9 cellular contexts compared by ENCODE assay signal in the genomic region with DNA sequence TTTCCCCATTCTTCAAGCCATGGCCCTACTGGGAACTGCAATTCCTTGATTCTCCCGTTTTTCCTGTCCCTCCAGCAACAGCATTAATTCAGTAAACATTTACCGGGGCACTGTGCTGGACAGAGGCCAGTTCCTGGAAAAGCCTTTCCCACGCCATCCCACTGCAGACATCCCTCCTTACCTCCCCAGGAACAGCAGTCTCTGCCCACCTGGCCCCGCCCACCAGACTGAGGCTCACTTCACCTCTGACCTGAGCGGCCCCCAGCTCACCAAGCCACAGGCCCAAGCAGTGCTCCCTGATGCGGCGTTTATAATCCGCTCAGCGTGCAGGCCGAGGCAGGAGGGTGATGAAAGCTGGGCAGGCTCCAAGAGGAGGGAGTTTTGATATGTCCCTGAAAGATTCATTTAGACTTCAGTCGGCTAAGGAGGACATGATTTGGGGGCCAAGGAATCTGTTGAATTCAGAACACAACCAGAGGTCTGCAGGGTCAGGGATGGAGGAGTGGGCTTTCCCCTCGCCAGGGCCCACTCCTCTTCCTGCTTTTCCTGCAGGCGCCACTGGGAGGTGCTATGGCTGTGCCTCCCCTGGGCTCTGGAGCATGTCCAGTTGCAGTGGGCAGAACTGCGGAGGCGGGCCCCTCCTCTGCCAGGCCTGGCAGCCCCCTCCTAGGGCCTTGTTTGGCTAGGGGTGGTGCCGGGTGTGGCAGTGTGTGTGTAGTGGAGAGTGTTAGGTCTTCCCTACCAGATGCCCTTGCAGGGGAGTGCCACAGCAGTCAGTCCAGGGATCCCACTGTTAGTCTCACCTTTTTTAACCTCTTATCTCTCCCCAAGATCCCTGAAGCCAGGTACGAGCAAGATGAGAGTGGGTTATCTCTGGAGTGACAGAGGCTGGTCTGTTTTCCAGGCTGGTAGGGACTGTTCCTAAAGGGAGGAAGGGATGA. TPM values are rescaled to one million over a fixed set of nuclear protein-coding genes. Genes with fewer than 3 reads are reported as not detected.
A peak's percentile ranks its signal among the peaks of the same experiment; 100 is the strongest.
DNase-seq lines count a peak whose midpoint lies in the region; ATAC-seq and TF ChIP-seq lines count a peak whose summit lies in the region.
"Had no signal": no experiment of that assay in that cellular context is flagged by ENCODE, and none has a peak within 500 bp of the region (broad histone marks: within the 10 kb centered on the region; RNA-seq: fewer than 3 reads in every experiment).

No MANE protein-coding gene starts in this region.

- peaks cover 10% of the 10 kb centered on the region for H3K27me3 Mint-ChIP-seq in nephron progenitor cell (ENCODE audit: low read depth, poor library complexity)
- H3K27me3 Mint-ChIP-seq in activated T-helper 1 cell treated with anti-CD3 and anti-CD28 coated beads, Interleukin-12 subunit alpha, Interleukin-12 subunit beta, Interleukin-2, Interleukin-4 antibody, amounts not matched to agents 30 ng/mL and 10 ng/mL and 1 ng/mL, durations not matched to agents 14 hours and 24 hours and 36 hours (ENCODE audit: insufficient read depth), result no peaks in the 10 kb centered on the region
- H3K27me3 Mint-ChIP-seq: stimulated activated naive CD8-positive, alpha-beta T cell treated with anti-CD3 and anti-CD28 coated beads, Interleukin-15, Interleukin-2, amounts not matched to agents 100 ng/mL and 50 ng/mL, for 24 hours had no signal

- DNase-seq in BJ (ENCODE audit: low read depth), result no peak
- no peak for DNase-seq in MM.1S
- DNase-seq in erythroblast (lab: John Stamatoyannopoulos, UW), result peak; percentile 25 to 35
- peak; percentile 65 for DNase-seq in nephron progenitor cell
- no peak for DNase-seq in activated T-helper 1 cell treated with anti-CD3 and anti-CD28 coated beads, Interleukin-12 subunit alpha, Interleukin-12 subunit beta, Interleukin-2, Interleukin-4 antibody, amounts not matched to agents 30 ng/mL and 10 ng/mL and 1 ng/mL, durations not matched to agents 14 hours and 24 hours and 36 hours (ENCODE audit: low spot score)
- no peak for DNase-seq in COLO829 (ENCODE audit: low spot score)

- no peaks in the 10 kb centered on the region for H3F3A ChIP-seq in MM.1S (ENCODE audit: insufficient read depth, low read length)

- intact Hi-C loops in activated T-helper 1 cell treated with anti-CD3 and anti-CD28 coated beads, Interleukin-12 subunit alpha, Interleukin-12 subunit beta, Interleukin-2, Interleukin-4 antibody, amounts not matched to agents 30 ng/mL and 10 ng/mL and 1 ng/mL, durations not matched to agents 14 hours and 24 hours and 36 hours (cut with micrococcal nuclease), result no loop called here

- peak overlapping the region; percentile 64 for H3K4me3 Mint-ChIP-seq in nephron progenitor cell
- H3K4me3 Mint-ChIP-seq in activated T-helper 1 cell treated with anti-CD3 and anti-CD28 coated beads, Interleukin-12 subunit alpha, Interleukin-12 subunit beta, Interleukin-2, Interleukin-4 antibody, amounts not matched to agents 30 ng/mL and 10 ng/mL and 1 ng/mL, durations not matched to agents 14 hours and 24 hours and 36 hours, result no peak overlapping the region
- H3K4me3 Mint-ChIP-seq: stimulated activated naive CD8-positive, alpha-beta T cell treated with anti-CD3 and anti-CD28 coated beads, Interleukin-15, Interleukin-2, amounts not matched to agents 100 ng/mL and 50 ng/mL, for 24 hours had no signal

- H3K36me3 ChIP-seq in BJ (ENCODE audit: control insufficient read depth, insufficient read depth, low read length), result peaks cover 17% of the 10 kb centered on the region
- no peaks in the 10 kb centered on the region for H3K36me3 ChIP-seq in MM.1S (replicated peaks; ENCODE audit: insufficient read depth, low read length)

- ATAC-seq in HG03039 (IDR thresholded peaks at IDR 0.05; ENCODE audit: unreplicated experiment) (no peak), HG03097 (IDR thresholded peaks at IDR 0.05; ENCODE audit: low FRiP score, unreplicated experiment) (no peak)

- H3K4me3 ChIP-seq in BJ (ENCODE audit: low read depth, low read length) (no peak overlapping the region; the same call in 1 of the 2 replicates), MM.1S (ENCODE audit: low read length) (no peak overlapping the region)

- H3K9me3 Mint-ChIP-seq in nephron progenitor cell, result no peaks in the 10 kb centered on the region
- no peaks in the 10 kb centered on the region for H3K9me3 Mint-ChIP-seq in activated T-helper 1 cell treated with anti-CD3 and anti-CD28 coated beads, Interleukin-12 subunit alpha, Interleukin-12 subunit beta, Interleukin-2, Interleukin-4 antibody, amounts not matched to agents 30 ng/mL and 10 ng/mL and 1 ng/mL, durations not matched to agents 14 hours and 24 hours and 36 hours
- H3K9me3 Mint-ChIP-seq: stimulated activated naive CD8-positive, alpha-beta T cell treated with anti-CD3 and anti-CD28 coated beads, Interleukin-15, Interleukin-2, amounts not matched to agents 100 ng/mL and 50 ng/mL, for 24 hours had no signal

- peaks cover 51% of the 10 kb centered on the region for H3K4me1 Mint-ChIP-seq in nephron progenitor cell
- no peaks in the 10 kb centered on the region for H3K4me1 Mint-ChIP-seq in activated T-helper 1 cell treated with anti-CD3 and anti-CD28 coated beads, Interleukin-12 subunit alpha, Interleukin-12 subunit beta, Interleukin-2, Interleukin-4 antibody, amounts not matched to agents 30 ng/mL and 10 ng/mL and 1 ng/mL, durations not matched to agents 14 hours and 24 hours and 36 hours (ENCODE audit: low read depth)

- CTCF ChIA-PET in BJ (lab: Yijun Ruan, JAX), result interaction anchor here (0.6 to 3.1 kb wide), 8 partner anchors 14 to 42 kb away, joined by 3 to 20 read pairs (median 4); partner anchors contain the start of genes PCSK7 and RNF214

- H3K27ac Mint-ChIP-seq in nephron progenitor cell, result peak overlapping the region; percentile 59
- H3K27ac Mint-ChIP-seq in activated T-helper 1 cell treated with anti-CD3 and anti-CD28 coated beads, Interleukin-12 subunit alpha, Interleukin-12 subunit beta, Interleukin-2, Interleukin-4 antibody, amounts not matched to agents 30 ng/mL and 10 ng/mL and 1 ng/mL, durations not matched to agents 14 hours and 24 hours and 36 hours, result no peak overlapping the region
- H3K27ac Mint-ChIP-seq: stimulated activated naive CD8-positive, alpha-beta T cell treated with anti-CD3 and anti-CD28 coated beads, Interleukin-15, Interleukin-2, amounts not matched to agents 100 ng/mL and 50 ng/mL, for 24 hours had no signal

- H3K27ac ChIP-seq in MM.1S (ENCODE audit: low read length), result no peak overlapping the region

- no peak overlapping the region for H2AFZ ChIP-seq in MM.1S (ENCODE audit: low read length)

- H3K9ac ChIP-seq in MM.1S (ENCODE audit: low read length), result no peak overlapping the region

- TF ChIP-seq CTCF in BJ (IDR thresholded peaks at IDR 0.05; ENCODE audit: insufficient read depth, low read depth, low read length), result peak; percentile 52
- TF ChIP-seq CTCF in MM.1S (IDR thresholded peaks at IDR 0.05; ENCODE audit: low read length), result peak; percentile 26
- TF ChIP-seq CTCF in nephron progenitor cell (IDR thresholded peaks at IDR 0.05), result peak; percentile 59

- POLR2A ChIA-PET in BJ (lab: Charles Lee), result interaction anchor here (1.1 kb wide), 1 partner anchor 18 kb away, joined by 3 read pairs; no protein-coding TSS in a partner anchor

- H3K36me3 Mint-ChIP-seq in nephron progenitor cell (ENCODE audit: low read depth), result no peaks in the 10 kb centered on the region
- H3K36me3 Mint-ChIP-seq in activated T-helper 1 cell treated with anti-CD3 and anti-CD28 coated beads, Interleukin-12 subunit alpha, Interleukin-12 subunit beta, Interleukin-2, Interleukin-4 antibody, amounts not matched to agents 30 ng/mL and 10 ng/mL and 1 ng/mL, durations not matched to agents 14 hours and 24 hours and 36 hours (ENCODE audit: low read depth), result peaks cover 6% of the 10 kb centered on the region

- no peaks in the 10 kb centered on the region for H4K20me1 ChIP-seq in MM.1S (ENCODE audit: insufficient read depth, low read length)

- no peak for TF ChIP-seq POLR2A in erythroblast (IDR thresholded peaks at IDR 0.05; ENCODE audit: low read length)

- H3K79me2 ChIP-seq in MM.1S (ENCODE audit: low read length), result no peaks in the 10 kb centered on the region

- H3K27me3 ChIP-seq in BJ (ENCODE audit: control insufficient read depth, insufficient read depth, low read length) (no peaks in the 10 kb centered on the region), MM.1S (replicated peaks; ENCODE audit: insufficient read depth, low read length) (no peaks in the 10 kb centered on the region)

- H3K4me1 ChIP-seq in MM.1S (ENCODE audit: low read length), result no peaks in the 10 kb centered on the region

- no peaks in the 10 kb centered on the region for H3K9me3 ChIP-seq in MM.1S (replicated peaks; ENCODE audit: insufficient read depth, low read length)

- no peak overlapping the region for H3K4me2 ChIP-seq in MM.1S (ENCODE audit: low read depth, low read length)

- no peaks in the 10 kb centered on the region for H3K9me2 ChIP-seq in MM.1S (replicated peaks; ENCODE audit: insufficient read depth, low read length)

RNA-seq across cellular contexts. Expression of gene TAGLN, which starts 1.4 kb away (rescaled TPM):
- polyA plus RNA-seq in BJ (2011; rRNA removed), result 5,131 and 6,322 TPM in 2 replicates
- 562 and 936 TPM in 2 replicates for polyA minus RNA-seq in BJ (2011; rRNA and poly(A)+ RNA removed)
- total RNA-seq in activated T-helper 1 cell treated with anti-CD3 and anti-CD28 coated beads, Interleukin-12 subunit alpha, Interleukin-12 subunit beta, Interleukin-2, Interleukin-4 antibody, amounts not matched to agents 30 ng/mL and 10 ng/mL and 1 ng/mL, durations not matched to agents 14 hours and 24 hours and 36 hours, result 2.9 and 4.6 TPM in 2 replicates

RNA-seq across cellular contexts. Expression of gene SIDT2, which starts 19.2 kb away (rescaled TPM):
- 44.4 and 71.3 TPM in 2 replicates for polyA plus RNA-seq in BJ (2011; rRNA removed)
- polyA minus RNA-seq in BJ (2011; rRNA and poly(A)+ RNA removed), result 75.4 and 78.3 TPM in 2 replicates
- 24.3 and 32.2 TPM in 2 replicates for total RNA-seq in activated T-helper 1 cell treated with anti-CD3 and anti-CD28 coated beads, Interleukin-12 subunit alpha, Interleukin-12 subunit beta, Interleukin-2, Interleukin-4 antibody, amounts not matched to agents 30 ng/mL and 10 ng/mL and 1 ng/mL, durations not matched to agents 14 hours and 24 hours and 36 hours

RNA-seq across cellular contexts. Expression of gene PCSK7, which starts 34.1 kb away (rescaled TPM):
- 20.8 and 32.8 TPM in 2 replicates for polyA plus RNA-seq in BJ (2011; rRNA removed)
- 28.9 and 29.6 TPM in 2 replicates for polyA minus RNA-seq in BJ (2011; rRNA and poly(A)+ RNA removed)
- total RNA-seq in activated T-helper 1 cell treated with anti-CD3 and anti-CD28 coated beads, Interleukin-12 subunit alpha, Interleukin-12 subunit beta, Interleukin-2, Interleukin-4 antibody, amounts not matched to agents 30 ng/mL and 10 ng/mL and 1 ng/mL, durations not matched to agents 14 hours and 24 hours and 36 hours, result 151 and 154 TPM in 2 replicates

RNA-seq across cellular contexts. Expression of gene RNF214, which starts 34.7 kb away (rescaled TPM):
- polyA plus RNA-seq in BJ (2011; rRNA removed), result 11.5 and 17.1 TPM in 2 replicates
- polyA minus RNA-seq in BJ (2011; rRNA and poly(A)+ RNA removed), result 25.8 and 26.0 TPM in 2 replicates
- 18.5 and 26.3 TPM in 2 replicates for total RNA-seq in activated T-helper 1 cell treated with anti-CD3 and anti-CD28 coated beads, Interleukin-12 subunit alpha, Interleukin-12 subunit beta, Interleukin-2, Interleukin-4 antibody, amounts not matched to agents 30 ng/mL and 10 ng/mL and 1 ng/mL, durations not matched to agents 14 hours and 24 hours and 36 hours

RNA-seq across cellular contexts. Expression of gene PAFAH1B2, which starts 53.7 kb away (rescaled TPM):
- polyA plus RNA-seq in BJ (2011; rRNA removed), result 51.2 and 52.8 TPM in 2 replicates
- 113 and 154 TPM in 2 replicates for polyA minus RNA-seq in BJ (2011; rRNA and poly(A)+ RNA removed)
- total RNA-seq in activated T-helper 1 cell treated with anti-CD3 and anti-CD28 coated beads, Interleukin-12 subunit alpha, Interleukin-12 subunit beta, Interleukin-2, Interleukin-4 antibody, amounts not matched to agents 30 ng/mL and 10 ng/mL and 1 ng/mL, durations not matched to agents 14 hours and 24 hours and 36 hours, result 71.8 and 83.6 TPM in 2 replicates

Comparison
In these comparisons a context has a peak if more than half of its experiments do, and no peak if none do; other contexts are left out.
1. DNase-seq: peak in erythroblast (2 of 2) and nephron progenitor cell (single experiment); none in BJ (single experiment), MM.1S (single experiment), activated T-helper 1 cell treated with anti-CD3 and anti-CD28 coated beads, Interleukin-12 subunit alpha, Interleukin-12 subunit beta, Interleukin-2, Interleukin-4 antibody, amounts not matched to agents 30 ng/mL and 10 ng/mL and 1 ng/mL, durations not matched to agents 14 hours and 24 hours and 36 hours (single experiment) and COLO829 (single experiment).
2. Peak in every context shown above with its lines, with median percentiles within 50 percentile points of each other: CTCF ChIP-seq.